Comparison of ENCODE assay signal across 21 cellular contexts in genomic region chr21:45847870-45848269, GRCh38.
A peak's percentile ranks its signal among the peaks of the same experiment; 100 is the strongest.
DNase-seq lines count a peak whose midpoint lies in the region; ATAC-seq, FAIRE-seq and TF ChIP-seq lines count a peak whose summit lies in the region.
"Had no signal": no experiment of that assay in that cellular context is flagged by ENCODE, and none has a peak within 500 bp of the region (broad histone marks: within the 10 kb centered on the region; RNA-seq: fewer than 3 reads in every experiment).

No MANE protein-coding gene starts in this region.

- H3K9me2 ChIP-seq in PC-3 (replicated peaks; ENCODE audit: low read length), result no peaks in the 10 kb centered on the region

- no peak for FAIRE-seq in urothelium cell line (lab: Jason Lieb, UNC)
- FAIRE-seq: bronchial epithelial cell, TTC549 had no signal

- H3K79me2 ChIP-seq in mammary epithelial cell (ENCODE audit: insufficient read depth, low read length), result no peaks in the 10 kb centered on the region
- H3K79me2 ChIP-seq in PC-3 (ENCODE audit: low read length), result no peaks in the 10 kb centered on the region

- H2AFZ ChIP-seq in mammary epithelial cell (ENCODE audit: low read depth, low read length) (no peak overlapping the region), PC-3 (ENCODE audit: low read length) (no peak overlapping the region)
- H2AFZ ChIP-seq: GM23338 had no signal

- WGBS in mammary epithelial cell (ENCODE audit: low coverage, missing lambda C conversion rate), result 94% methylated on average over 9 of the region's 10 CpGs

- H3K9ac ChIP-seq in mammary epithelial cell (ENCODE audit: insufficient read depth, low read length), result no peak overlapping the region
- H3K9ac ChIP-seq in PC-3 (ENCODE audit: low read length), result no peak overlapping the region

- DNase-seq in T47D (ENCODE audit: low read depth in 1 of 2, low spot score in 1 of 2) (peak; percentile 33 to 76), mammary epithelial cell (no peak), PC-3 (no peak), coronary artery (ENCODE audit: low spot score) (peak; percentile 38), urothelium cell line (ENCODE audit: low spot score) (peak; percentile 29), MV-4-11 (lab: John Stamatoyannopoulos, UW) (no peak), inferior parietal cortex (ENCODE audit: extremely low spot score) (no peak)
- DNase-seq in activated naive CD4-positive, alpha-beta T cell (lab: John Stamatoyannopoulos, UW), result no peak
- DNase-seq: activated T-cell treated with anti-CD3 and anti-CD28 coated beads for 4 hours; DMS153; IMR-90; NCI-H2107; nucleus accumbens; stimulated activated naive CD4-positive, alpha-beta T cell treated with Interleukin-2 at 50 U/mL for 16 hours had no signal

- H3K9me3 ChIP-seq in mammary epithelial cell (replicated peaks; ENCODE audit: insufficient read depth, low read length) (no peaks in the 10 kb centered on the region), PC-3 (ENCODE audit: low read length) (no peaks in the 10 kb centered on the region)
- H3K9me3 ChIP-seq: right atrium auricular region, tibial nerve had no signal

- H3K27me3 ChIP-seq in mammary epithelial cell (ENCODE audit: insufficient read depth, low read length) (no peaks in the 10 kb centered on the region), PC-3 (ENCODE audit: low read length) (no peaks in the 10 kb centered on the region)
- H3K27me3 ChIP-seq: right atrium auricular region, tibial nerve had no signal

- H4K20me1 ChIP-seq in mammary epithelial cell (ENCODE audit: insufficient read depth, low read length), result no peaks in the 10 kb centered on the region
- H4K20me1 ChIP-seq in PC-3 (ENCODE audit: low read length), result no peaks in the 10 kb centered on the region

- TF ChIP-seq CTCF in mammary epithelial cell (conservative IDR thresholded peaks at IDR 0.05 in 1 of 2, IDR thresholded peaks at IDR 0.05 in 1 of 2; ENCODE audit: extremely low read depth in 1 of 2, insufficient read depth in 1 of 2, low read depth in 1 of 2, low read length in 2 of 2) (no peak), PC-3 (conservative IDR thresholded peaks at IDR 0.05; ENCODE audit: low read depth, low read length) (no peak; the same call in 1 of the 2 replicates), coronary artery (IDR thresholded peaks at IDR 0.05) (no peak)

- ATAC-seq in PC-3, result peak; percentile 40; the same call in 1 of the 2 replicates
- ATAC-seq: esophagus mucosa, GM23338 had no signal

- intact Hi-C loops in mammary epithelial cell (cut with micrococcal nuclease), result no loop called here
- intact Hi-C loops in PC-3 (cut with micrococcal nuclease), result loop anchor here (1.0 kb wide), 1 partner anchor 32 kb away; no protein-coding TSS in a partner anchor

- dilution Hi-C loops in mammary epithelial cell (cut with HindIII; ENCODE audit: low sequenced_read_pairs), result no loop called here

- H3K4me1 ChIP-seq in mammary epithelial cell (ENCODE audit: insufficient read depth, low read length), result no peaks in the 10 kb centered on the region
- H3K4me1 ChIP-seq in PC-3 (ENCODE audit: insufficient read depth, low read length), result no peaks in the 10 kb centered on the region

- H3K27ac ChIP-seq in mammary epithelial cell (ENCODE audit: insufficient read depth, low read depth, low read length) (no peak overlapping the region), PC-3 (ENCODE audit: low read length) (no peak overlapping the region), coronary artery (no peak overlapping the region)
- H3K27ac ChIP-seq: right atrium auricular region, RWPE1, tibial nerve had no signal

- POLR2A ChIA-PET in PC-3 (lab: Charles Lee; ENCODE audit: unreplicated experiment), result no interaction called here

- no TSS peak for BruUV-seq in mammary epithelial cell (replicated peaks; lab: Mats Ljungman, UMichigan)
- no TSS peak for BruUV-seq in PC-3 (replicated peaks; lab: Mats Ljungman, UMichigan)

- H3K4me2 ChIP-seq in mammary epithelial cell (ENCODE audit: insufficient read depth, low read depth, low read length), result no peak overlapping the region
- H3K4me2 ChIP-seq in PC-3 (ENCODE audit: low read length), result no peak overlapping the region
- H3K4me2 ChIP-seq: GM23338 had no signal

- in situ Hi-C loops in T47D (cut with HindIII; ENCODE audit: low pct_unique_long_range_greater_than_20kb, low sequenced_read_pairs), result no loop called here
- in situ Hi-C loops in mammary epithelial cell (cut with MboI; ENCODE audit: low sequenced_read_pairs in 2 of 2), result no loop called here

- no peaks in the 10 kb centered on the region for H3F3A ChIP-seq in PC-3 (ENCODE audit: low read length, unreplicated experiment)

- H3K4me3 ChIP-seq in mammary epithelial cell (replicated peaks in 1 of 3; ENCODE audit: insufficient read depth in 1 of 3, low read depth in 2 of 3, low read length in 3 of 3) (no peak overlapping the region), PC-3 (ENCODE audit: low read length) (no peak overlapping the region), coronary artery (no peak overlapping the region)
- H3K4me3 ChIP-seq: GM23338, right atrium auricular region, tibial nerve had no signal

- CTCF ChIA-PET in mammary epithelial cell (lab: Charles Lee; ENCODE audit: low non-redundant PET) (interaction anchor here (0.6 kb wide), 1 partner anchor 75 kb away, joined by 4 read pairs; no protein-coding TSS in a partner anchor), PC-3 (lab: Charles Lee) (no interaction called here)

- no peaks in the 10 kb centered on the region for H3K36me3 ChIP-seq in mammary epithelial cell (ENCODE audit: insufficient read depth, low read length)
- no peaks in the 10 kb centered on the region for H3K36me3 ChIP-seq in PC-3 (ENCODE audit: low read depth, low read length)
- H3K36me3 ChIP-seq: right atrium auricular region, tibial nerve had no signal

Comparison
In these comparisons a context has a peak if more than half of its experiments do, and no peak if none do; other contexts are left out.
1. DNase-seq: peak in T47D (2 of 2), coronary artery (single experiment) and urothelium cell line (single experiment); none in mammary epithelial cell (single experiment), PC-3 (single experiment), activated naive CD4-positive, alpha-beta T cell (0 of 4), MV-4-11 (single experiment) and inferior parietal cortex (single experiment).